ENCODE assay signal across 8 cellular contexts in genomic region chr12:109153711-109154434, GRCh38. TPM values are rescaled to one million over a fixed set of nuclear protein-coding genes. Genes with fewer than 3 reads are reported as not detected.
DNase-seq lines count a peak whose midpoint lies in the region; ATAC-seq and TF ChIP-seq lines count a peak whose summit lies in the region.

No MANE protein-coding gene starts in this region.

- H3K27me3 ChIP-seq in HL-60 (ENCODE audit: insufficient read depth, poor library complexity, severe bottlenecking) = no peaks in the 10 kb centered on the region

- CTCF ChIA-PET in activated CD4-positive, alpha-beta memory T cell treated with anti-CD3 and anti-CD28 coated beads, Interleukin-2, amount 10 ng/mL, durations not matched to agents 7 days and 5 days (lab: Charles Lee) = interaction anchor here (0.6 to 1.7 kb wide), 3 partner anchors 42 to 350 kb away, joined by 4 to 5 read pairs (median 4); partner anchors contain the start of gene ALKBH2

- no peaks in the 10 kb centered on the region for H3K36me3 Mint-ChIP-seq in activated CD4-positive, alpha-beta memory T cell treated with anti-CD3 and anti-CD28 coated beads, Interleukin-2, amount 10 ng/mL, durations not matched to agents 7 days and 5 days (ENCODE audit: low read depth)
- H3K36me3 Mint-ChIP-seq in progenitor cell of endocrine pancreas (ENCODE audit: insufficient read depth) = no peaks in the 10 kb centered on the region

- peaks cover 5% of the 10 kb centered on the region for H3K27me3 Mint-ChIP-seq in activated CD4-positive, alpha-beta memory T cell treated with anti-CD3 and anti-CD28 coated beads, Interleukin-2, amount 10 ng/mL, durations not matched to agents 7 days and 5 days
- peaks cover 12% of the 10 kb centered on the region for H3K27me3 Mint-ChIP-seq in progenitor cell of endocrine pancreas

- H3K4me3 ChIP-seq in HL-60 (replicated peaks; ENCODE audit: insufficient read depth, low read length) = peak overlapping the region; percentile 63

- H3K9me3 Mint-ChIP-seq in activated CD4-positive, alpha-beta memory T cell treated with anti-CD3 and anti-CD28 coated beads, Interleukin-2, amount 10 ng/mL, durations not matched to agents 7 days and 5 days = no peaks in the 10 kb centered on the region
- H3K9me3 Mint-ChIP-seq in progenitor cell of endocrine pancreas (ENCODE audit: low read depth) = no peaks in the 10 kb centered on the region

- no peak overlapping the region for H3K27ac ChIP-seq in HL-60 (replicated peaks)

- DNase-seq in HL-60 (ENCODE audit: low read depth in 1 of 2, low spot score in 1 of 2) (no peak), Right ventricle myocardium superior (peak; percentile 54), progenitor cell of endocrine pancreas (ENCODE audit: low spot score, unreplicated experiment) (no peak), SW480 (ENCODE audit: low spot score) (no peak), NCI-H2227 (lab: John Stamatoyannopoulos, UW; ENCODE audit: unreplicated experiment) (no peak)
- no peak for DNase-seq in activated CD4-positive, alpha-beta memory T cell treated with anti-CD3 and anti-CD28 coated beads, Interleukin-2, amount 10 ng/mL, durations not matched to agents 7 days and 5 days

- ATAC-seq in Right ventricle myocardium superior (ENCODE audit: poor library complexity) (peak; percentile 4), GM21576 (IDR thresholded peaks at IDR 0.05; ENCODE audit: unreplicated experiment) (no peak), HG03196 (IDR thresholded peaks at IDR 0.05; ENCODE audit: unreplicated experiment) (no peak)

- intact Hi-C loops in Right ventricle myocardium superior (cut with DNase I) = no loop called here

- H3K27ac Mint-ChIP-seq in activated CD4-positive, alpha-beta memory T cell treated with anti-CD3 and anti-CD28 coated beads, Interleukin-2, amount 10 ng/mL, durations not matched to agents 7 days and 5 days = no peak overlapping the region
- peak overlapping the region; percentile 88 for H3K27ac Mint-ChIP-seq in progenitor cell of endocrine pancreas

- POLR2A ChIA-PET in activated CD4-positive, alpha-beta memory T cell treated with anti-CD3 and anti-CD28 coated beads, Interleukin-2, amount 10 ng/mL, durations not matched to agents 7 days and 5 days (lab: Charles Lee) = interaction anchor here (1.0 to 1.8 kb wide), 2 partner anchors 11 to 42 kb away, joined by 3 to 7 read pairs; no protein-coding TSS in a partner anchor

- no peak for TF ChIP-seq CTCF in HL-60 (IDR thresholded peaks at IDR 0.05; ENCODE audit: insufficient read depth, low read length)
- no peak for TF ChIP-seq CTCF in progenitor cell of endocrine pancreas (IDR thresholded peaks at IDR 0.05; ENCODE audit: unreplicated experiment)

- peak overlapping the region; percentile 87 for H3K4me3 Mint-ChIP-seq in activated CD4-positive, alpha-beta memory T cell treated with anti-CD3 and anti-CD28 coated beads, Interleukin-2, amount 10 ng/mL, durations not matched to agents 7 days and 5 days
- H3K4me3 Mint-ChIP-seq in progenitor cell of endocrine pancreas (ENCODE audit: low read depth) = peak overlapping the region; percentile 89

- peaks cover 18% of the 10 kb centered on the region for H3K4me1 Mint-ChIP-seq in activated CD4-positive, alpha-beta memory T cell treated with anti-CD3 and anti-CD28 coated beads, Interleukin-2, amount 10 ng/mL, durations not matched to agents 7 days and 5 days
- peaks cover 12% of the 10 kb centered on the region for H3K4me1 Mint-ChIP-seq in progenitor cell of endocrine pancreas (ENCODE audit: low read depth)

RNA-seq across cellular contexts. Expression of gene ACACB, which starts 37.5 kb away (rescaled TPM):
- total RNA-seq in activated CD4-positive, alpha-beta memory T cell treated with anti-CD3 and anti-CD28 coated beads, Interleukin-2, amount 10 ng/mL, durations not matched to agents 7 days and 5 days = 10 to 100 TPM in 1 of 2 experiments, 1 to 10 TPM in 1; 9.7 to 12.2 TPM
- 167 TPM for total RNA-seq in Right ventricle myocardium superior
- 38.1 and 47.3 TPM in 2 replicates for total RNA-seq in progenitor cell of endocrine pancreas

RNA-seq across cellular contexts. Expression of gene UNG, which starts 56.5 kb away (rescaled TPM):
- total RNA-seq in activated CD4-positive, alpha-beta memory T cell treated with anti-CD3 and anti-CD28 coated beads, Interleukin-2, amount 10 ng/mL, durations not matched to agents 7 days and 5 days = 10 to 100 TPM; 35.3 to 38.4 TPM
- 24.8 TPM for total RNA-seq in Right ventricle myocardium superior
- total RNA-seq in progenitor cell of endocrine pancreas = 81.5 and 84.1 TPM in 2 replicates
